In the genomic region with DNA sequence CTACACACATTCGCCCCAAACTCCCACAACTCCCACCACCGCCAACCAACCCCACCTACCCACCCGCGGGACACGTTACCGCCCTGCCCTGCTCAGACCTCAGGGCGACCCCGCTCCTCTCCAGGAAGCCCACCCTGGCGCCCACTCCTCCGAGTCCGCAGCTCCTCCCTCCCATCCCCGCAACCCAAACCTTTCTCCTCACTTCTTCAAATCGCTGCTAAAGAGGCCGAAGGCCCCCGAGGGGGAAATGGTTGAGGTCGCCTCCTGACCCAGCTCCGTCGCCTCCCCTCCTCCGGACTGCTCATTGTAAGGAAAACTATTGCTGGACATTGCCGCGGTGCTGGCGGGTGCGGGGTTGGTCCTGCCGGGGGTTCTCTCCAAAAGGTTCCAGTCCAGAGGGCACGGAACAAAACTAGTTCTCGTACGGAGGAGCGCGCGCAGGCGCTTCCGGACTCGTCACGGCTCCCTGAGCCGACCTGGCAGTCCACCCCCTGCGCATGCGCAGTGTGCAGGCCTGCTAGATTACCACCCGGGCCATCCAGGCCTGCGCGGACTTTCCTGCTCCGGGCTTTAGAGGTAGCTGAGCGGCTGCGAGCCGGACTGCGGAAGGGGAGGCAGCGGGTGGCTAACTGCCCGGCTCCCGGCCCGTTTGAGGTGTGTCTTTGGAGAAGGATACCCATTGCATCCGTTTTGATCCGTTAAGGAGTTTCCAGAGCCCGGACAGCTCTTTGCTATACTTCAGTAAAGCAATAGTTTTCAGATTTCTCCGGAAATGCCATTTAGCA, we compare ENCODE assay signal across 8 cellular contexts. TPM values are rescaled to one million over a fixed set of nuclear protein-coding genes. Genes with fewer than 3 reads are reported as not detected.
DNase-seq lines count a peak whose midpoint lies in the region; ATAC-seq and TF ChIP-seq lines count a peak whose summit lies in the region.

A gene with protein sequence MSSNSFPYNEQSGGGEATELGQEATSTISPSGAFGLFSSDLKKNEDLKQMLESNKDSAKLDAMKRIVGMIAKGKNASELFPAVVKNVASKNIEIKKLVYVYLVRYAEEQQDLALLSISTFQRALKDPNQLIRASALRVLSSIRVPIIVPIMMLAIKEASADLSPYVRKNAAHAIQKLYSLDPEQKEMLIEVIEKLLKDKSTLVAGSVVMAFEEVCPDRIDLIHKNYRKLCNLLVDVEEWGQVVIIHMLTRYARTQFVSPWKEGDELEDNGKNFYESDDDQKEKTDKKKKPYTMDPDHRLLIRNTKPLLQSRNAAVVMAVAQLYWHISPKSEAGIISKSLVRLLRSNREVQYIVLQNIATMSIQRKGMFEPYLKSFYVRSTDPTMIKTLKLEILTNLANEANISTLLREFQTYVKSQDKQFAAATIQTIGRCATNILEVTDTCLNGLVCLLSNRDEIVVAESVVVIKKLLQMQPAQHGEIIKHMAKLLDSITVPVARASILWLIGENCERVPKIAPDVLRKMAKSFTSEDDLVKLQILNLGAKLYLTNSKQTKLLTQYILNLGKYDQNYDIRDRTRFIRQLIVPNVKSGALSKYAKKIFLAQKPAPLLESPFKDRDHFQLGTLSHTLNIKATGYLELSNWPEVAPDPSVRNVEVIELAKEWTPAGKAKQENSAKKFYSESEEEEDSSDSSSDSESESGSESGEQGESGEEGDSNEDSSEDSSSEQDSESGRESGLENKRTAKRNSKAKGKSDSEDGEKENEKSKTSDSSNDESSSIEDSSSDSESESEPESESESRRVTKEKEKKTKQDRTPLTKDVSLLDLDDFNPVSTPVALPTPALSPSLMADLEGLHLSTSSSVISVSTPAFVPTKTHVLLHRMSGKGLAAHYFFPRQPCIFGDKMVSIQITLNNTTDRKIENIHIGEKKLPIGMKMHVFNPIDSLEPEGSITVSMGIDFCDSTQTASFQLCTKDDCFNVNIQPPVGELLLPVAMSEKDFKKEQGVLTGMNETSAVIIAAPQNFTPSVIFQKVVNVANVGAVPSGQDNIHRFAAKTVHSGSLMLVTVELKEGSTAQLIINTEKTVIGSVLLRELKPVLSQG (minus strand): TSS at position 449 of the 785 bp plus-strand sequence. CDS start 119 bp downstream, at position 330.

- H3K9me2 ChIP-seq in GM23248 (ENCODE audit: insufficient read depth): no peaks in the 10 kb centered on the region

- in situ Hi-C loops in GM23248 (cut with MboI): no loop called here

- no peaks in the 10 kb centered on the region for H3K36me3 ChIP-seq in DND-41 (ENCODE audit: insufficient read depth, low read length)
- no peaks in the 10 kb centered on the region for H3K36me3 ChIP-seq in GM23248 (ENCODE audit: low read depth)
- H3K36me3 ChIP-seq in esophagus squamous epithelium: no peaks in the 10 kb centered on the region

- H3K9me3 ChIP-seq in DND-41 (ENCODE audit: insufficient read depth, low read length, severe bottlenecking) (no peaks in the 10 kb centered on the region), GM23248 (ENCODE audit: low read depth) (no peaks in the 10 kb centered on the region), esophagus squamous epithelium (no peaks in the 10 kb centered on the region)

- peak; percentile 91 for ATAC-seq in DND-41 (ENCODE audit: insufficient read depth, low read depth)

- H3K4me1 ChIP-seq in DND-41 (ENCODE audit: insufficient read depth, low read length) (peaks cover 30% of the 10 kb centered on the region), GM23248 (ENCODE audit: insufficient read depth) (peaks cover 10% of the 10 kb centered on the region), esophagus squamous epithelium (peaks cover 0 to 45% (median 24%) of the 10 kb centered on the region in 3 donors)

- peak within 1 kb of the TSS; percentile 86 for H3K27ac ChIP-seq in DND-41 (ENCODE audit: low read length)
- peak within 1 kb of the TSS; percentile 88 for H3K27ac ChIP-seq in GM23248
- peak within 1 kb of the TSS; percentile 88 to 94 (median 93) for H3K27ac ChIP-seq in esophagus squamous epithelium

- H2AFZ ChIP-seq in DND-41 (ENCODE audit: low read depth, low read length) (peak within 1 kb of the TSS; percentile 96), GM23248 (peak within 1 kb of the TSS; percentile 98)

- peaks cover 13% of the 10 kb centered on the region for H3K36me3 Mint-ChIP-seq in activated T-helper 1 cell treated with anti-CD3 and anti-CD28 coated beads, Interleukin-12 subunit alpha, Interleukin-12 subunit beta, Interleukin-2, Interleukin-4 antibody, amounts not matched to agents 30 ng/mL and 10 ng/mL and 1 ng/mL, durations not matched to agents 14 hours and 24 hours and 36 hours (ENCODE audit: low read depth)

- peaks cover 17% of the 10 kb centered on the region for H3F3A ChIP-seq in GM23248 (ENCODE audit: insufficient read depth)

- peak within 1 kb of the TSS; percentile 96 for H3K27ac Mint-ChIP-seq in activated T-helper 1 cell treated with anti-CD3 and anti-CD28 coated beads, Interleukin-12 subunit alpha, Interleukin-12 subunit beta, Interleukin-2, Interleukin-4 antibody, amounts not matched to agents 30 ng/mL and 10 ng/mL and 1 ng/mL, durations not matched to agents 14 hours and 24 hours and 36 hours

- peaks cover 50% of the 10 kb centered on the region for H3K4me1 Mint-ChIP-seq in activated T-helper 1 cell treated with anti-CD3 and anti-CD28 coated beads, Interleukin-12 subunit alpha, Interleukin-12 subunit beta, Interleukin-2, Interleukin-4 antibody, amounts not matched to agents 30 ng/mL and 10 ng/mL and 1 ng/mL, durations not matched to agents 14 hours and 24 hours and 36 hours (ENCODE audit: low read depth)

- intact Hi-C loops in activated T-helper 1 cell treated with anti-CD3 and anti-CD28 coated beads, Interleukin-12 subunit alpha, Interleukin-12 subunit beta, Interleukin-2, Interleukin-4 antibody, amounts not matched to agents 30 ng/mL and 10 ng/mL and 1 ng/mL, durations not matched to agents 14 hours and 24 hours and 36 hours (cut with micrococcal nuclease): loop anchor here (1.0 to 10.0 kb wide), 10 partner anchors 26 to 1430 kb away; a partner anchor contains a TSS
- intact Hi-C loops in esophagus squamous epithelium (cut with DNase I): loop anchor here (5.0 kb wide), 1 partner anchor 68 kb away; a partner anchor contains a TSS

- H3K27me3 Mint-ChIP-seq in activated T-helper 1 cell treated with anti-CD3 and anti-CD28 coated beads, Interleukin-12 subunit alpha, Interleukin-12 subunit beta, Interleukin-2, Interleukin-4 antibody, amounts not matched to agents 30 ng/mL and 10 ng/mL and 1 ng/mL, durations not matched to agents 14 hours and 24 hours and 36 hours (ENCODE audit: insufficient read depth): peaks cover 20% of the 10 kb centered on the region

- peak; percentile 95 for DNase-seq in DND-41
- DNase-seq in GM23248: peak; percentile 100
- peak; percentile 95 to 96 for DNase-seq in Kasumi-1 (lab: John Stamatoyannopoulos, UW)
- DNase-seq in RPMI7951 (ENCODE audit: low read depth): peak; percentile 97
- DNase-seq in activated T-helper 1 cell treated with anti-CD3 and anti-CD28 coated beads, Interleukin-12 subunit alpha, Interleukin-12 subunit beta, Interleukin-2, Interleukin-4 antibody, amounts not matched to agents 30 ng/mL and 10 ng/mL and 1 ng/mL, durations not matched to agents 14 hours and 24 hours and 36 hours (ENCODE audit: low spot score): peak; percentile 98
- peak; percentile 96 for DNase-seq in esophagus squamous epithelium (lab: John Stamatoyannopoulos, UW)
- peak; percentile 99 for DNase-seq in myocyte (ENCODE audit: low read depth)
- peak; percentile 97 for DNase-seq in stimulated activated CD8-positive, alpha-beta memory T cell treated with anti-CD3 and anti-CD28 coated beads, Interleukin-7, amount 100 ng/mL, for 48 hours (ENCODE audit: extremely low read depth in 1 of 2, low read depth in 1 of 2)

- H3K9me3 Mint-ChIP-seq in activated T-helper 1 cell treated with anti-CD3 and anti-CD28 coated beads, Interleukin-12 subunit alpha, Interleukin-12 subunit beta, Interleukin-2, Interleukin-4 antibody, amounts not matched to agents 30 ng/mL and 10 ng/mL and 1 ng/mL, durations not matched to agents 14 hours and 24 hours and 36 hours: no peaks in the 10 kb centered on the region

- H3K4me2 ChIP-seq in DND-41 (ENCODE audit: insufficient read depth, low read length) (peak within 1 kb of the TSS; percentile 99), GM23248 (ENCODE audit: unreplicated experiment) (peak within 1 kb of the TSS; percentile 82)

- H3K4me3 ChIP-seq in DND-41 (ENCODE audit: low read depth in 1 of 2, low read length in 2 of 2) (peak within 1 kb of the TSS; percentile 80 to 83), GM23248 (peak within 1 kb of the TSS; percentile 97), esophagus squamous epithelium (peak within 1 kb of the TSS; percentile 66 to 94 (median 90))

- peaks cover 49% of the 10 kb centered on the region for H3K79me2 ChIP-seq in DND-41 (ENCODE audit: insufficient read depth, low read length)
- peaks cover 50% of the 10 kb centered on the region for H3K79me2 ChIP-seq in GM23248 (ENCODE audit: insufficient read depth)

- peak within 1 kb of the TSS; percentile 90 for H3K4me3 Mint-ChIP-seq in activated T-helper 1 cell treated with anti-CD3 and anti-CD28 coated beads, Interleukin-12 subunit alpha, Interleukin-12 subunit beta, Interleukin-2, Interleukin-4 antibody, amounts not matched to agents 30 ng/mL and 10 ng/mL and 1 ng/mL, durations not matched to agents 14 hours and 24 hours and 36 hours

- 1 to 2% methylated on average over 47 to 53 of the region's 53 CpGs for WGBS in GM23248 (ENCODE audit: low coverage in 1 of 2, low lambda C conversion rate in 2 of 2, missing lambda C conversion rate in 2 of 2), 2 experiments
- 1% methylated on average over 9 to 25 of the region's 53 CpGs for WGBS in esophagus squamous epithelium, 2 donors

- H3K9ac ChIP-seq in DND-41 (ENCODE audit: low read depth, low read length) (peak within 1 kb of the TSS; percentile 86), GM23248 (peak within 1 kb of the TSS; percentile 99)

- TF ChIP-seq CTCF in DND-41 (IDR thresholded peaks at IDR 0.05; ENCODE audit: borderline replicate concordance, extremely low read depth, low read length, poor library complexity, severe bottlenecking) (no peak), esophagus squamous epithelium (IDR thresholded peaks at IDR 0.05) (peak in 2 of 6 experiments; percentile 23 to 33)

- TF ChIP-seq POLR2A in esophagus squamous epithelium (IDR thresholded peaks at IDR 0.05): peak in 3 of 4 donors; percentile 80 to 95 (median 86)

- peaks cover 4% of the 10 kb centered on the region for H3K27me3 ChIP-seq in DND-41 (ENCODE audit: insufficient read depth, low read length, poor library complexity)
- no peaks in the 10 kb centered on the region for H3K27me3 ChIP-seq in GM23248 (replicated peaks; ENCODE audit: insufficient read depth)
- no peaks in the 10 kb centered on the region for H3K27me3 ChIP-seq in esophagus squamous epithelium

- H4K20me1 ChIP-seq in DND-41 (ENCODE audit: insufficient read depth, low read length): no peaks in the 10 kb centered on the region
- no peaks in the 10 kb centered on the region for H4K20me1 ChIP-seq in GM23248 (ENCODE audit: insufficient read depth)

RNA-seq across cellular contexts. Expression of the gene that starts here (rescaled TPM):
- 46.7 and 49.7 TPM in 2 replicates for total RNA-seq in GM23248 (2014; rRNA removed; shearing (Covaris generic))
- 40.3 and 43.3 TPM in 2 replicates for polyA plus RNA-seq in GM23248 (2016; fragmentation: Nextera tagmentation; extraction: Ambion mirVana)
- 43.7 and 74.5 TPM in 2 replicates for total RNA-seq in RPMI7951 (2014; rRNA removed; shearing (Covaris generic))
- total RNA-seq in activated T-helper 1 cell treated with anti-CD3 and anti-CD28 coated beads, Interleukin-12 subunit alpha, Interleukin-12 subunit beta, Interleukin-2, Interleukin-4 antibody, amounts not matched to agents 30 ng/mL and 10 ng/mL and 1 ng/mL, durations not matched to agents 14 hours and 24 hours and 36 hours: 40.8 and 40.9 TPM in 2 replicates
- total RNA-seq in esophagus squamous epithelium (10 to 100 TPM; 30.7 to 48.5 (median 41.9) TPM), myocyte (47.4 and 50.0 TPM in 2 replicates)
- 32.1 TPM for polyA plus RNA-seq in myocyte (2012)

Comparison
In these comparisons a context has a peak if more than half of its experiments do, and no peak if none do; other contexts are left out.
1. Peak in every context shown above with its lines: DNase-seq, ATAC-seq, H3K4me3 ChIP-seq and H3K27ac ChIP-seq.